13 cellular contexts compared by ENCODE assay signal in the genomic region with DNA sequence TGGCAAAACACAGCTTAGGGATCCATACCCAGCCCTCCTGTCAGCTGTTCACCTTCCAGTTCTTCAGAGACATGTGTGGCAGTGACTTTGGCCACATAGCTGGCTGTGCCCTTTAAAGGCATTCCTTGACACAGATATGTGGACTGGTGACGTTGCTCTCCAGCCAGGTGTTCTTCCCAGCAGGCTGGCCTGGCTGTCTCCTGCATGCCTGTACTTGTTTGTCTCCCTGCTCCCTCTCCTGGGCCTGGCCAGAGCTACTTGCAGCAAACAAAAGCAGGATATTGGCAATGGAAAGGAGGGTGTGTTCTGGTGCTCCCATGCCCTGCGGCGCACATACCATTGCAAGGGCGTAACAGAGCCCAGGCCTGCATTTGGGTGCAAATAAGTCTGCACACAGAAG. TPM values are rescaled to one million over a fixed set of nuclear protein-coding genes. Genes with fewer than 3 reads are reported as not detected.
DNase-seq lines count a peak whose midpoint lies in the region; ATAC-seq and TF ChIP-seq lines count a peak whose summit lies in the region.
"Had no signal": no experiment of that assay in that cellular context is flagged by ENCODE, and none has a peak within 500 bp of the region (broad histone marks: within the 10 kb centered on the region; RNA-seq: fewer than 3 reads in every experiment).

No MANE protein-coding gene starts in this region.

- intact Hi-C loops in mammary epithelial cell (cut with micrococcal nuclease) (loop anchor here (1.0 to 5.0 kb wide), 3 partner anchors 19 to 77 kb away; a partner anchor contains a TSS), left lung (cut with DNase I) (no loop called here)

- dilution Hi-C loops in mammary epithelial cell (cut with HindIII; ENCODE audit: low sequenced_read_pairs) = no loop called here

- CTCF ChIA-PET in mammary epithelial cell (lab: Charles Lee; ENCODE audit: low non-redundant PET) (interaction anchor here (0.6 to 0.8 kb wide), 4 partner anchors 11 to 92 kb away, joined by 3 to 5 read pairs (median 4); no protein-coding TSS in a partner anchor), GM10248 (lab: Yijun Ruan, JAX) (interaction anchor here (0.8 to 19.2 kb wide), 12 partner anchors 9 to 169 kb away, joined by 3 to 156 read pairs (median 4); a partner anchor contains a TSS)

- no peak overlapping the region for H3K9ac ChIP-seq in mammary epithelial cell (ENCODE audit: insufficient read depth, low read length)
- H3K9ac ChIP-seq: neural progenitor cell had no signal

- peak overlapping the region; percentile 60 for H3K4me2 ChIP-seq in mammary epithelial cell (ENCODE audit: insufficient read depth, low read depth, low read length)
- H3K4me2 ChIP-seq: neural progenitor cell had no signal

- H3K27ac ChIP-seq in mammary epithelial cell (ENCODE audit: insufficient read depth, low read depth, low read length) (peak overlapping the region; percentile 74), left lung (peak overlapping the region; percentile 41 to 61), thymus (ENCODE audit: low read depth) (peak overlapping the region; percentile 64)
- H3K27ac ChIP-seq: HL-60, neural progenitor cell had no signal

- peak; percentile 82 for ATAC-seq in left lung

- H4K20me1 ChIP-seq in mammary epithelial cell (ENCODE audit: insufficient read depth, low read length) = no peaks in the 10 kb centered on the region

- H3K9me3 ChIP-seq in mammary epithelial cell (replicated peaks; ENCODE audit: insufficient read depth, low read length) = no peaks in the 10 kb centered on the region
- no peaks in the 10 kb centered on the region for H3K9me3 ChIP-seq in left lung
- H3K9me3 ChIP-seq in thymus (ENCODE audit: control insufficient read depth) = no peaks in the 10 kb centered on the region

- H3K36me3 ChIP-seq in mammary epithelial cell (ENCODE audit: insufficient read depth, low read length) = peaks cover 20% of the 10 kb centered on the region
- H3K36me3 ChIP-seq in left lung = peaks cover 2 to 32% of the 10 kb centered on the region in 2 donors
- peaks cover 17% of the 10 kb centered on the region for H3K36me3 ChIP-seq in thymus (ENCODE audit: control insufficient read depth, insufficient read depth)
- H3K36me3 ChIP-seq: neural progenitor cell had no signal

- H3K79me2 ChIP-seq in mammary epithelial cell (ENCODE audit: insufficient read depth, low read length) = peaks cover 97% of the 10 kb centered on the region

- BruUV-seq in mammary epithelial cell (replicated peaks; lab: Mats Ljungman, UMichigan) = no TSS peak

- H2AFZ ChIP-seq in mammary epithelial cell (ENCODE audit: low read depth, low read length) = no peak overlapping the region
- H2AFZ ChIP-seq: neural progenitor cell had no signal

- H3K4me1 ChIP-seq in mammary epithelial cell (ENCODE audit: insufficient read depth, low read length) (peaks cover 53% of the 10 kb centered on the region), left lung (peaks cover 34 to 58% of the 10 kb centered on the region in 2 donors), thymus (ENCODE audit: control insufficient read depth, insufficient read depth, low read length) (no peaks in the 10 kb centered on the region)
- H3K4me1 ChIP-seq: neural progenitor cell had no signal

- DNase-seq in NCI-H146 treated with DMSO at 0.1 percent for 48 hours (lab: John Stamatoyannopoulos, UW; ENCODE audit: unreplicated experiment) (peak; percentile 20), mammary epithelial cell (peak; percentile 98), left lung (peak in 1 of 2 donors; percentile 75), HuH-7 (ENCODE audit: low spot score) (no peak), GM10248 (ENCODE audit: extremely low spot score) (no peak)
- no peak for DNase-seq in activated CD4-positive, CD25-positive, alpha-beta regulatory T cell treated with anti-CD3 and anti-CD28 coated beads, Interleukin-2, amount 50 U/mL, for 72 hours
- DNase-seq: activated T-cell treated with anti-CD3 and anti-CD28 coated beads for 4 hours; central memory CD4-positive, alpha-beta T cell; NCI-H524; T-helper 2 cell had no signal

- 0% methylated on average over 4 of the region's 4 CpGs for WGBS in mammary epithelial cell (ENCODE audit: low coverage, missing lambda C conversion rate)
- 96% methylated on average over 4 of the region's 4 CpGs for WGBS in thymus

- peak in 1 of 2 donors; percentile 49 for TF ChIP-seq CTCF in mammary epithelial cell (conservative IDR thresholded peaks at IDR 0.05 in 1 of 2, IDR thresholded peaks at IDR 0.05 in 1 of 2; ENCODE audit: extremely low read depth in 1 of 2, insufficient read depth in 1 of 2, low read depth in 1 of 2, low read length in 2 of 2)
- TF ChIP-seq CTCF in left lung (IDR thresholded peaks at IDR 0.05) = no peak
- TF ChIP-seq CTCF in GM10248 (IDR thresholded peaks at IDR 0.05; ENCODE audit: control extremely low read depth, extremely low read depth, low read depth, missing control alignments) = no peak

- H3K27me3 ChIP-seq in mammary epithelial cell (ENCODE audit: insufficient read depth, low read length) (no peaks in the 10 kb centered on the region), left lung (no peaks in the 10 kb centered on the region), thymus (ENCODE audit: control insufficient read depth, insufficient read depth) (no peaks in the 10 kb centered on the region)
- H3K27me3 ChIP-seq: neural progenitor cell had no signal

- POLR2A ChIA-PET in GM10248 (lab: Yijun Ruan, JAX) = no interaction called here

- in situ Hi-C loops in mammary epithelial cell (cut with MboI; ENCODE audit: low sequenced_read_pairs in 2 of 2) = no loop called here

- H3K4me3 ChIP-seq in mammary epithelial cell (replicated peaks in 1 of 3; ENCODE audit: insufficient read depth in 1 of 3, low read depth in 2 of 3, low read length in 3 of 3) (peak overlapping the region in 1 of 3 experiments; percentile 15), left lung (no peak overlapping the region), thymus (ENCODE audit: low read length) (no peak overlapping the region)
- H3K4me3 ChIP-seq: neural progenitor cell had no signal

RNA-seq across cellular contexts. Expression of a gene that starts 38.3 kb away (rescaled TPM):
- total RNA-seq in mammary epithelial cell = 10 to 100 TPM in 1 of 2 donors, 1 to 10 TPM in 1; 2.9 to 14.2 TPM
- 2.8 TPM for polyA plus RNA-seq in mammary epithelial cell
- polyA minus RNA-seq in mammary epithelial cell = 0.31 TPM
- 10 to 100 TPM; 12.8 to 41.5 TPM for total RNA-seq in left lung
- polyA plus RNA-seq in thymus = 182 TPM

RNA-seq across cellular contexts. Expression of a gene that starts 41.9 kb away (rescaled TPM):
- 100 to 1,000 TPM; 176 to 484 TPM for total RNA-seq in mammary epithelial cell
- 25.9 TPM for polyA plus RNA-seq in mammary epithelial cell
- 123 TPM for polyA minus RNA-seq in mammary epithelial cell
- 10 to 100 TPM; 68.7 to 87.6 TPM for total RNA-seq in left lung
- polyA plus RNA-seq in thymus = 32.6 TPM

Comparison
In these comparisons a context has a peak if more than half of its experiments do, and no peak if none do; other contexts are left out.
1. DNase-seq: peak in NCI-H146 treated with DMSO at 0.1 percent for 48 hours (single experiment) and mammary epithelial cell (single experiment); none in activated CD4-positive, CD25-positive, alpha-beta regulatory T cell treated with anti-CD3 and anti-CD28 coated beads, Interleukin-2, amount 50 U/mL, for 72 hours (single experiment), HuH-7 (single experiment) and GM10248 (single experiment).
2. Peak in every context shown above with its lines, with median percentiles within 50 percentile points of each other: H3K27ac ChIP-seq.